Comparison of ENCODE assay signal across 8 cellular contexts in genomic region chr7:135211946-135212685, GRCh38. TPM values are rescaled to one million over a fixed set of nuclear protein-coding genes. Genes with fewer than 3 reads are reported as not detected.
A peak's percentile ranks its signal among the peaks of the same experiment; 100 is the strongest.
DNase-seq lines count a peak whose midpoint lies in the region; ATAC-seq and TF ChIP-seq lines count a peak whose summit lies in the region.
"Not testable (repeated sequence)": the region's sequence is repeated elsewhere in the genome, so short reads cannot be mapped to it uniquely, and the experiment has no call there.

No MANE protein-coding gene starts in this region.

- H3K4me1 ChIP-seq in BE2C; H9 (ENCODE audit: insufficient read depth, low read length): not testable (repeated sequence)
- peaks cover 42% of the 10 kb centered on the region for H3K4me1 ChIP-seq in OCI-LY1 (ENCODE audit: insufficient read depth, low read length, severe bottlenecking)
- H3K4me1 ChIP-seq in muscle layer of duodenum (ENCODE audit: control insufficient read depth in 1 of 2, insufficient read depth in 2 of 2, low read length in 2 of 2): peaks cover 4 to 18% of the 10 kb centered on the region in 2 donors

- peak overlapping the region; percentile 85 for H3K4me2 ChIP-seq in H9 (ENCODE audit: insufficient read depth, insufficient read length, low read length)
- H3K4me2 ChIP-seq in OCI-LY1 (ENCODE audit: low read length): peak overlapping the region; percentile 93

- H3T11ph ChIP-seq in H9 (ENCODE audit: low read length): not testable (repeated sequence)

- not testable (repeated sequence) for H3K36me3 ChIP-seq in BE2C; OCI-LY1 (ENCODE audit: insufficient read depth, low read length); muscle layer of duodenum (ENCODE audit: control insufficient read depth in 1 of 2, insufficient read depth in 2 of 2, low read length in 2 of 2)

- not testable (repeated sequence) for H2BK120ac ChIP-seq in H9 (ENCODE audit: low read depth, low read length, poor library complexity, severe bottlenecking)

- H3F3A ChIP-seq in OCI-LY1 (ENCODE audit: insufficient read depth, low read length): not testable (repeated sequence)

- H2BK12ac ChIP-seq in H9 (ENCODE audit: insufficient read length, low read depth, low read length): not testable (repeated sequence)

- not testable (repeated sequence) for H2BK15ac ChIP-seq in H9 (ENCODE audit: low read depth, low read length)

- H3K18ac ChIP-seq in H9 (ENCODE audit: insufficient read length, low read depth, low read length): not testable (repeated sequence)

- DNase-seq in BE2C; H9; activated T-cell treated with anti-CD3 and anti-CD28 coated beads, Interleukin-2, amount 50 U/mL, for 72 hours: not testable (repeated sequence)
- DNase-seq in dedifferentiated amniotic fluid mesenchymal stem cell (ENCODE audit: extremely low spot score) (peak; percentile 20), left ventricle myocardium superior (peak; percentile 61)

- H3K23me2 ChIP-seq in H9 (ENCODE audit: insufficient read length, low read depth, low read length, poor library complexity, severe bottlenecking): not testable (repeated sequence)

- not testable (repeated sequence) for H3K36me3 Mint-ChIP-seq in H9 (ENCODE audit: insufficient read depth in 1 of 3, low read depth in 3 of 3); activated T-cell treated with anti-CD3 and anti-CD28 coated beads, Interleukin-2, amount 50 U/mL, for 72 hours (ENCODE audit: insufficient read depth in 2 of 2)
- peaks cover 21% of the 10 kb centered on the region for H3K36me3 Mint-ChIP-seq in stimulated activated memory B cell treated with anti-CD40 and anti-IgM and Interleukin-4, amounts not matched to agents 10 μg/mL and 1 μg/mL and 100 μg/mL, for 72 hours

- not testable (repeated sequence) for H3K9me2 ChIP-seq in OCI-LY1 (ENCODE audit: low read depth, low read length)

- not testable (repeated sequence) for TF ChIP-seq CTCF in BE2C (IDR thresholded peaks at IDR 0.05; ENCODE audit: low read depth, low read length); H9 (conservative IDR thresholded peaks at IDR 0.05); OCI-LY1 (IDR thresholded peaks at IDR 0.05; ENCODE audit: low read length)

- not testable (repeated sequence) for H4K8ac ChIP-seq in H9 (replicated peaks; ENCODE audit: insufficient read length, low read depth, low read length)

- intact Hi-C loops in left ventricle myocardium superior (cut with micrococcal nuclease): not testable (repeated sequence)

- not testable (repeated sequence) for H3K27ac ChIP-seq in H9 (ENCODE audit: insufficient read length, low read depth, low read length); OCI-LY1 (ENCODE audit: low read depth, low read length, poor library complexity, severe bottlenecking)
- H3K27ac ChIP-seq in muscle layer of duodenum (ENCODE audit: low read length): peak overlapping the region; percentile 89

- not testable (repeated sequence) for ATAC-seq in activated T-cell treated with anti-CD3 and anti-CD28 coated beads, Interleukin-2, amount 50 U/mL, for 72 hours (replicated peaks in 1 of 2); stimulated activated memory B cell treated with anti-CD40 and anti-IgM and Interleukin-4, amounts not matched to agents 10 μg/mL and 1 μg/mL and 100 μg/mL, for 72 hours
- peak; percentile 37 for ATAC-seq in left ventricle myocardium superior

- H3K79me1 ChIP-seq in H9 (ENCODE audit: insufficient read depth, low read depth, low read length, poor library complexity, severe bottlenecking): not testable (repeated sequence)

- H4K5ac ChIP-seq in H9 (ENCODE audit: insufficient read length, low read depth, low read length): not testable (repeated sequence)

- not testable (repeated sequence) for H2AK5ac ChIP-seq in H9 (ENCODE audit: insufficient read length, low read length)

- H3K23ac ChIP-seq in H9 (ENCODE audit: insufficient read length, low read depth, low read length): not testable (repeated sequence)

- H2AFZ ChIP-seq in H9 (ENCODE audit: low read length) (peak overlapping the region; percentile 34), OCI-LY1 (ENCODE audit: low read length) (peak overlapping the region; percentile 71)

- H3K27ac Mint-ChIP-seq in H9; activated T-cell treated with anti-CD3 and anti-CD28 coated beads, Interleukin-2, amount 50 U/mL, for 72 hours: not testable (repeated sequence)
- H3K27ac Mint-ChIP-seq in stimulated activated memory B cell treated with anti-CD40 and anti-IgM and Interleukin-4, amounts not matched to agents 10 μg/mL and 1 μg/mL and 100 μg/mL, for 72 hours: peak overlapping the region; percentile 95

- not testable (repeated sequence) for H3K9me3 Mint-ChIP-seq in H9; activated T-cell treated with anti-CD3 and anti-CD28 coated beads, Interleukin-2, amount 50 U/mL, for 72 hours; stimulated activated memory B cell treated with anti-CD40 and anti-IgM and Interleukin-4, amounts not matched to agents 10 μg/mL and 1 μg/mL and 100 μg/mL, for 72 hours

- not testable (repeated sequence) for H3K56ac ChIP-seq in H9 (ENCODE audit: insufficient read length, low read depth, low read length)

- peak overlapping the region; percentile 76; the same call in 1 of the 2 replicates for H3K14ac ChIP-seq in H9 (ENCODE audit: insufficient read depth, low read length)

- H3K27me3 Mint-ChIP-seq in H9 (ENCODE audit: low read depth); activated T-cell treated with anti-CD3 and anti-CD28 coated beads, Interleukin-2, amount 50 U/mL, for 72 hours (ENCODE audit: low read depth); stimulated activated memory B cell treated with anti-CD40 and anti-IgM and Interleukin-4, amounts not matched to agents 10 μg/mL and 1 μg/mL and 100 μg/mL, for 72 hours: not testable (repeated sequence)

- peak overlapping the region; percentile 72 for H3K9ac ChIP-seq in H9 (ENCODE audit: extremely low read depth, insufficient read length, low read length)
- H3K9ac ChIP-seq in OCI-LY1 (ENCODE audit: low read length): peak overlapping the region; percentile 74

- H4K20me1 ChIP-seq in H9 (ENCODE audit: control insufficient read depth, insufficient read depth, insufficient read length); OCI-LY1 (ENCODE audit: insufficient read depth, low read length): not testable (repeated sequence)

- WGBS in H9 (ENCODE audit: extremely low coverage, insufficient read length, low lambda C conversion rate): no CpG with 5 or more reads among the region's 30 CpGs

- H2BK5ac ChIP-seq in H9 (ENCODE audit: insufficient read length, low read length): not testable (repeated sequence)

- peak overlapping the region; percentile 83 for H3K4me3 ChIP-seq in BE2C (ENCODE audit: low read depth, low read length)
- H3K4me3 ChIP-seq in OCI-LY1 (ENCODE audit: low read depth, low read length, poor library complexity, severe bottlenecking): peak overlapping the region; percentile 77
- peak overlapping the region; percentile 77 to 90 for H3K4me3 ChIP-seq in muscle layer of duodenum (ENCODE audit: low read depth in 1 of 2, low read length in 2 of 2)

- H3K27me3 ChIP-seq in BE2C; H9 (ENCODE audit: insufficient read depth, low read length); OCI-LY1 (ENCODE audit: insufficient read depth, low read length); muscle layer of duodenum (ENCODE audit: low read depth, low read length): not testable (repeated sequence)

- not testable (repeated sequence) for H3K4ac ChIP-seq in H9 (ENCODE audit: low read depth, low read length)

- not testable (repeated sequence) for H3K79me2 ChIP-seq in H9 (ENCODE audit: insufficient read depth, low read length); OCI-LY1 (ENCODE audit: insufficient read depth, low read length)

- H3K4me3 Mint-ChIP-seq in H9: peak overlapping the region; percentile 92 to 96
- H3K4me3 Mint-ChIP-seq in activated T-cell treated with anti-CD3 and anti-CD28 coated beads, Interleukin-2, amount 50 U/mL, for 72 hours: peak overlapping the region; percentile 87 to 96
- peak overlapping the region; percentile 99 for H3K4me3 Mint-ChIP-seq in stimulated activated memory B cell treated with anti-CD40 and anti-IgM and Interleukin-4, amounts not matched to agents 10 μg/mL and 1 μg/mL and 100 μg/mL, for 72 hours

- not testable (repeated sequence) for H4K91ac ChIP-seq in H9 (ENCODE audit: insufficient read length, low read depth, low read length)

- not testable (repeated sequence) for H3K9me3 ChIP-seq in BE2C; H9 (ENCODE audit: control insufficient read depth, low read depth, low read length); OCI-LY1 (ENCODE audit: low read length); muscle layer of duodenum (ENCODE audit: control insufficient read depth in 1 of 2, low read length in 2 of 2)

- not testable (repeated sequence) for H2BK20ac ChIP-seq in H9 (ENCODE audit: low read depth, low read length, poor library complexity, severe bottlenecking)

- H3K4me1 Mint-ChIP-seq in H9: peaks cover 10 to 25% of the 10 kb centered on the region in 2 experiments
- H3K4me1 Mint-ChIP-seq in activated T-cell treated with anti-CD3 and anti-CD28 coated beads, Interleukin-2, amount 50 U/mL, for 72 hours (ENCODE audit: low read depth): peaks cover 26% of the 10 kb centered on the region
- peaks cover 34% of the 10 kb centered on the region for H3K4me1 Mint-ChIP-seq in stimulated activated memory B cell treated with anti-CD40 and anti-IgM and Interleukin-4, amounts not matched to agents 10 μg/mL and 1 μg/mL and 100 μg/mL, for 72 hours

RNA-seq across cellular contexts. Expression of gene WDR91, which starts 0.8 kb away (rescaled TPM):
- polyA plus RNA-seq in BE2C (2012; ENCODE audit: insufficient read depth, insufficient read length, low read depth): 21.4 TPM
- total RNA-seq in H9 (2021) (7.3 and 9.4 TPM in 2 replicates), left ventricle myocardium superior (6.3 TPM)
- 10 to 100 TPM; 21.5 to 27.1 TPM for total RNA-seq in activated T-cell treated with anti-CD3 and anti-CD28 coated beads, Interleukin-2, amount 50 U/mL, for 72 hours

RNA-seq across cellular contexts. Expression of gene STRA8, which starts 21.5 kb away (rescaled TPM):
- polyA plus RNA-seq in BE2C (2012; ENCODE audit: insufficient read depth, insufficient read length, low read depth): not detected
- total RNA-seq in H9 (2021) (not detected in 2 replicates), left ventricle myocardium superior (not detected)
- not detected for total RNA-seq in activated T-cell treated with anti-CD3 and anti-CD28 coated beads, Interleukin-2, amount 50 U/mL, for 72 hours

RNA-seq across cellular contexts. Expression of gene CYREN, which starts 41.6 kb away (rescaled TPM):
- polyA plus RNA-seq in BE2C (2012; ENCODE audit: insufficient read depth, insufficient read length, low read depth): 47.0 TPM
- 72.0 and 76.0 TPM in 2 replicates for total RNA-seq in H9 (2021)
- total RNA-seq in activated T-cell treated with anti-CD3 and anti-CD28 coated beads, Interleukin-2, amount 50 U/mL, for 72 hours: 10 to 100 TPM; 33.4 to 44.5 TPM
- 25.2 TPM for total RNA-seq in left ventricle myocardium superior
